10 cellular contexts compared by ENCODE assay signal in genomic region chr2:32626591-32627221, GRCh38. TPM values are rescaled to one million over a fixed set of nuclear protein-coding genes. Genes with fewer than 3 reads are reported as not detected.
DNase-seq lines count a peak whose midpoint lies in the region; ATAC-seq and TF ChIP-seq lines count a peak whose summit lies in the region.
"Had no signal": no experiment of that assay in that cellular context is flagged by ENCODE, and none has a peak within 500 bp of the region (broad histone marks: within the 10 kb centered on the region; RNA-seq: fewer than 3 reads in every experiment).

No MANE protein-coding gene starts in this region.

- no peak for TF ChIP-seq EP300 in gastroesophageal sphincter (IDR thresholded peaks at IDR 0.05)
- no peak for TF ChIP-seq EP300 in sigmoid colon (IDR thresholded peaks at IDR 0.05)
- no peak for TF ChIP-seq EP300 in suprapubic skin (IDR thresholded peaks at IDR 0.05)

- no peaks in the 10 kb centered on the region for H3K9me3 ChIP-seq in T-helper 17 cell (ENCODE audit: control insufficient read depth, low read length, poor library complexity, severe bottlenecking)
- H3K9me3 ChIP-seq in gastroesophageal sphincter, result no peaks in the 10 kb centered on the region
- no peaks in the 10 kb centered on the region for H3K9me3 ChIP-seq in sigmoid colon
- H3K9me3 ChIP-seq in suprapubic skin, result no peaks in the 10 kb centered on the region

- TF ChIP-seq POLR2A in gastroesophageal sphincter (IDR thresholded peaks at IDR 0.05) (no peak), sigmoid colon (IDR thresholded peaks at IDR 0.05) (no peak), suprapubic skin (IDR thresholded peaks at IDR 0.05) (no peak)

- no peak overlapping the region for H3K27ac Mint-ChIP-seq in activated CD4-positive, alpha-beta T cell treated with anti-CD3 and anti-CD28 coated beads, Interleukin-2, amount 10 ng/mL, durations not matched to agents 24 days and 14 days
- H3K27ac Mint-ChIP-seq in T-helper 17 cell, result peak overlapping the region; percentile 95

- no peak for ATAC-seq in T-helper 17 cell
- no peak for ATAC-seq in gastroesophageal sphincter
- ATAC-seq in HG03354 (IDR thresholded peaks at IDR 0.05; ENCODE audit: poor library complexity, severe bottlenecking, unreplicated experiment), result no peak

- H3K4me1 ChIP-seq in gastroesophageal sphincter (peaks cover 0 to 46% (median 5%) of the 10 kb centered on the region in 3 donors), sigmoid colon (peaks cover 0 to 29% (median 24%) of the 10 kb centered on the region in 4 donors), suprapubic skin (peaks cover 18% of the 10 kb centered on the region)

- peaks cover 32% of the 10 kb centered on the region for H3K36me3 Mint-ChIP-seq in activated CD4-positive, alpha-beta T cell treated with anti-CD3 and anti-CD28 coated beads, Interleukin-2, amount 10 ng/mL, durations not matched to agents 24 days and 14 days (ENCODE audit: low read depth)
- peaks cover 7% of the 10 kb centered on the region for H3K36me3 Mint-ChIP-seq in T-helper 17 cell (ENCODE audit: low read depth)

- WGBS in gastroesophageal sphincter (ENCODE audit: low coverage in 1 of 2), 2 donors, result 61 to 77% methylated on average over 8 to 9 of the region's 13 CpGs
- 69 to 75% methylated on average over 13 of the region's 13 CpGs for WGBS in sigmoid colon, 2 donors
- WGBS in suprapubic skin, result 62% methylated on average over 13 of the region's 13 CpGs

- H3K27me3 ChIP-seq in gastroesophageal sphincter, result no peaks in the 10 kb centered on the region
- H3K27me3 ChIP-seq in sigmoid colon, result no peaks in the 10 kb centered on the region
- H3K27me3 ChIP-seq in suprapubic skin, result no peaks in the 10 kb centered on the region

- peaks cover 19% of the 10 kb centered on the region for H3K4me1 Mint-ChIP-seq in activated CD4-positive, alpha-beta T cell treated with anti-CD3 and anti-CD28 coated beads, Interleukin-2, amount 10 ng/mL, durations not matched to agents 24 days and 14 days
- H3K4me1 Mint-ChIP-seq in T-helper 17 cell, result peaks cover 20% of the 10 kb centered on the region

- peak overlapping the region in 1 of 2 donors; percentile 82 for H3K4me3 ChIP-seq in gastroesophageal sphincter
- H3K4me3 ChIP-seq in sigmoid colon, result peak overlapping the region in 3 of 4 donors; percentile 63 to 85 (median 73)
- H3K4me3 ChIP-seq in suprapubic skin, result no peak overlapping the region

- H3K27me3 Mint-ChIP-seq in activated CD4-positive, alpha-beta T cell treated with anti-CD3 and anti-CD28 coated beads, Interleukin-2, amount 10 ng/mL, durations not matched to agents 24 days and 14 days, result no peaks in the 10 kb centered on the region
- H3K27me3 Mint-ChIP-seq in T-helper 17 cell, result no peaks in the 10 kb centered on the region

- TF ChIP-seq CTCF in gastroesophageal sphincter (IDR thresholded peaks at IDR 0.05) (no peak), sigmoid colon (IDR thresholded peaks at IDR 0.05) (no peak), suprapubic skin (IDR thresholded peaks at IDR 0.05) (no peak)

- DNase-seq in activated CD4-positive, alpha-beta T cell treated with anti-CD3 and anti-CD28 coated beads, Interleukin-2, amount 10 ng/mL, durations not matched to agents 24 days and 14 days, result no peak
- no peak for DNase-seq in activated CD4-positive, alpha-beta T cell treated with anti-CD3 and anti-CD28 coated beads for 1 hour
- no peak for DNase-seq in T-helper 17 cell
- no peak for DNase-seq in sigmoid colon
- no peak for DNase-seq in suprapubic skin (ENCODE audit: low spot score in 2 of 2)
- no peak for DNase-seq in mesenteric fat pad (ENCODE audit: low spot score)
- DNase-seq: amniotic stem cell, NCI-H1417 treated with DMSO at 0.1 percent for 48 hours had no signal

- H3K4me3 Mint-ChIP-seq in activated CD4-positive, alpha-beta T cell treated with anti-CD3 and anti-CD28 coated beads, Interleukin-2, amount 10 ng/mL, durations not matched to agents 24 days and 14 days, result peak overlapping the region; percentile 86
- peak overlapping the region; percentile 94 for H3K4me3 Mint-ChIP-seq in T-helper 17 cell

- peak overlapping the region in 3 of 4 donors; percentile 78 to 85 (median 83) for H3K27ac ChIP-seq in gastroesophageal sphincter
- H3K27ac ChIP-seq in sigmoid colon, result peak overlapping the region; percentile 71 to 85 (median 80)
- H3K27ac ChIP-seq in suprapubic skin, result no peak overlapping the region

- peaks cover 0 to 33% of the 10 kb centered on the region in 2 donors for H3K36me3 ChIP-seq in gastroesophageal sphincter
- peaks cover 0 to 23% (median 3%) of the 10 kb centered on the region in 4 donors for H3K36me3 ChIP-seq in sigmoid colon
- peaks cover 9% of the 10 kb centered on the region for H3K36me3 ChIP-seq in suprapubic skin

- no peaks in the 10 kb centered on the region for H3K9me3 Mint-ChIP-seq in activated CD4-positive, alpha-beta T cell treated with anti-CD3 and anti-CD28 coated beads, Interleukin-2, amount 10 ng/mL, durations not matched to agents 24 days and 14 days

- intact Hi-C loops in activated CD4-positive, alpha-beta T cell treated with anti-CD3 and anti-CD28 coated beads, Interleukin-2, amount 10 ng/mL, durations not matched to agents 24 days and 14 days (cut with micrococcal nuclease), result loop anchor here (1.0 to 5.0 kb wide), 2 partner anchors 34 to 320 kb away; partner anchors contain the start of gene LTBP1
- intact Hi-C loops in sigmoid colon (cut with DNase I), result loop anchor here (5.0 to 10.0 kb wide), 2 partner anchors 69 to 318 kb away; partner anchors contain the start of gene LTBP1

RNA-seq across cellular contexts. Expression of gene TTC27, which starts 1.1 kb away (rescaled TPM):
- 40.8 and 46.8 TPM in 2 replicates for total RNA-seq in activated CD4-positive, alpha-beta T cell treated with anti-CD3 and anti-CD28 coated beads, Interleukin-2, amount 10 ng/mL, durations not matched to agents 24 days and 14 days
- total RNA-seq in T-helper 17 cell (10 to 100 TPM; 17.2 to 22.5 TPM), gastroesophageal sphincter (10 to 100 TPM; 10.4 to 13.9 (median 11.6) TPM), sigmoid colon (10 to 100 TPM; 14.1 to 22.5 (median 14.5) TPM), suprapubic skin (10 to 100 TPM; 14.0 to 32.7 (median 19.1) TPM), mesenteric fat pad (19.1 TPM)
- 1 to 10 TPM; 3.0 to 8.9 (median 3.0) TPM for polyA plus RNA-seq in sigmoid colon
